ENCODE assay signal across 12 cellular contexts in the genomic region with DNA sequence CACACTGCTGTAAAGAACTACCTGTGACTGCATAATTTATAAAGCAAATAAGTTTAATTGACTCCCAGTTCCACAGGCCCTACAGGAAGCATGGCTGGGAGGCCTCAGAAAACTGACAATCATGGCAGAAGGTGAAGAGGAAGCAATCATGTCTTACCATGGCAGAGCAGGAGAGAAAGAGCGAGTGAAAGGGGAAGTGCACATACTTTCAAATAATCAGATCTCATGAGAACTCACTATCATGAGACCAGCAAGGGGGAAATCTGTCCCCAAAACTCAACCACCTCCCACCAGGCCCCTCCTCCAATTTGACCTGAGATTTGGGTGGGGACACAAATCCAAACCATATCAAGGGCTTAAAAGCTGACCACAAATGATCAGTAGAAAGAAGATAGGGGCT.
"Had no signal": no experiment of that assay in that cellular context is flagged by ENCODE, and none has a peak within 500 bp of the region (broad histone marks: within the 10 kb centered on the region; RNA-seq: fewer than 3 reads in every experiment).

No MANE protein-coding gene starts in this region.

- H3K27ac ChIP-seq: coronary artery, heart right ventricle, spleen, suprapubic skin, upper lobe of right lung had no signal

- H3K36me3 ChIP-seq: heart right ventricle, spleen, suprapubic skin, upper lobe of right lung had no signal

- H3K9me3 ChIP-seq: heart right ventricle, spleen, suprapubic skin, upper lobe of right lung had no signal

- H3K4me3 ChIP-seq: coronary artery, heart right ventricle, spleen, suprapubic skin, upper lobe of right lung had no signal

- DNase-seq: activated CD4-positive, alpha-beta T cell treated with anti-CD3 and anti-CD28 coated beads, Interleukin-2, amount 10 ng/mL, durations not matched to agents 7 days and 5 days; caudate nucleus; effector CD4-positive, alpha-beta T cell; foreskin melanocyte; heart right ventricle; mesenchymal stem cell; nephron progenitor cell; spleen; stimulated activated naive CD8-positive, alpha-beta T cell treated with anti-CD3 and anti-CD28 coated beads, Interleukin-15, Interleukin-2, amounts not matched to agents 100 U/mL and 50 U/mL, for 24 hours; upper lobe of right lung had no signal

- H3K4me1 ChIP-seq: heart right ventricle, spleen, suprapubic skin, upper lobe of right lung had no signal

- H3K27me3 ChIP-seq: heart right ventricle, spleen, suprapubic skin, upper lobe of right lung had no signal
